In the genomic region with DNA sequence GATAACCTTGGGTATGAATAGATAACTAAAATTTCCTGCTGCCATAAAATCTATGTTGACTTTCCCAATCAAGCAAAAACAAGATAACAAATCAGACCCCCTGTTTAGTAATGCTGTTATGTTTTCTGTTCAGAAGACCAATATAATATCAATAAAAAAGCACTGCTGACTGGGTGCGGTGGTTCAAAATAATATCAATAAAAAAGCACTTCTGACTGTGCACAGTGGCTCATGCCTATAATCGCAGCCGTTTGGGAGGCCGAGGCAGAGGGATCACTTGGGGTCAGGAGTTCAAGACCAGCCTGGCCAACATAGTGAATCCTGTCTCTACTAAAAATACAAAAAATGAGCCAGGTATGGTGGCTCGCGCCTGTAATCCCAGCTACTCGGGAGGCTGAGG, we compare ENCODE assay signal across 11 cellular contexts. TPM values are rescaled to one million over a fixed set of nuclear protein-coding genes. Genes with fewer than 3 reads are reported as not detected.
DNase-seq lines count a peak whose midpoint lies in the region; ATAC-seq and TF ChIP-seq lines count a peak whose summit lies in the region.
"Had no signal": no experiment of that assay in that cellular context is flagged by ENCODE, and none has a peak within 500 bp of the region (broad histone marks: within the 10 kb centered on the region; RNA-seq: fewer than 3 reads in every experiment).

No MANE protein-coding gene starts in this region.

- H3K27me3 ChIP-seq in skeletal muscle tissue (ENCODE audit: control insufficient read depth in 3 of 3, insufficient read depth in 3 of 3, low read length in 3 of 3) = no peaks in the 10 kb centered on the region

- H3K27ac Mint-ChIP-seq in activated T-helper 17 cell treated with anti-CD3 and anti-CD28 coated beads, Interleukin-2, amount 50 U/mL, for 72 hours = peak overlapping the region; percentile 89
- H3K27ac Mint-ChIP-seq in immature natural killer cell = peak overlapping the region in 4 of 6 donors; percentile 16 to 62 (median 34)

- H3K4me3 ChIP-seq in HEK293 (ENCODE audit: low read depth, low read length) (no peak overlapping the region), skeletal muscle tissue (ENCODE audit: low read length in 3 of 3) (no peak overlapping the region)

- peaks cover 50% of the 10 kb centered on the region for H3K36me3 Mint-ChIP-seq in activated T-helper 17 cell treated with anti-CD3 and anti-CD28 coated beads, Interleukin-2, amount 50 U/mL, for 72 hours (ENCODE audit: low read depth)
- peaks cover 0 to 4% (median 0%) of the 10 kb centered on the region in 3 donors for H3K36me3 Mint-ChIP-seq in immature natural killer cell

- no peak for ATAC-seq in activated T-helper 17 cell treated with anti-CD3 and anti-CD28 coated beads, Interleukin-2, amount 50 U/mL, for 72 hours (replicated peaks)

- H3K9me3 Mint-ChIP-seq in activated T-helper 17 cell treated with anti-CD3 and anti-CD28 coated beads, Interleukin-2, amount 50 U/mL, for 72 hours = no peaks in the 10 kb centered on the region
- no peaks in the 10 kb centered on the region for H3K9me3 Mint-ChIP-seq in immature natural killer cell

- no peaks in the 10 kb centered on the region for H3K27me3 Mint-ChIP-seq in activated T-helper 17 cell treated with anti-CD3 and anti-CD28 coated beads, Interleukin-2, amount 50 U/mL, for 72 hours
- peaks cover 0 to 2% (median 0%) of the 10 kb centered on the region in 3 donors for H3K27me3 Mint-ChIP-seq in immature natural killer cell (ENCODE audit: low read depth in 3 of 3)

- no peak overlapping the region for H3K9ac ChIP-seq in skeletal muscle tissue (ENCODE audit: low read depth in 1 of 3, low read length in 3 of 3)

- no peaks in the 10 kb centered on the region for H3K4me1 ChIP-seq in HEK293 (ENCODE audit: control insufficient read depth, insufficient read depth, low read length)
- peaks cover 0 to 4% (median 0%) of the 10 kb centered on the region in 3 donors for H3K4me1 ChIP-seq in skeletal muscle tissue (ENCODE audit: control insufficient read depth in 3 of 3, insufficient read depth in 3 of 3, low read length in 3 of 3)

- H3K27ac ChIP-seq in HEK293 (ENCODE audit: extremely low read depth, low read depth, low read length) (no peak overlapping the region), skeletal muscle tissue (ENCODE audit: low read depth, low read length) (peak overlapping the region; percentile 6)

- peak overlapping the region; percentile 78 for H3K4me3 Mint-ChIP-seq in activated T-helper 17 cell treated with anti-CD3 and anti-CD28 coated beads, Interleukin-2, amount 50 U/mL, for 72 hours
- H3K4me3 Mint-ChIP-seq in immature natural killer cell = no peak overlapping the region

- DNase-seq in immature natural killer cell (no peak), DMS53 treated with DMSO at 0.1 percent for 48 hours (lab: John Stamatoyannopoulos, UW; ENCODE audit: unreplicated experiment) (no peak), hypothalamus (lab: John Stamatoyannopoulos, UW) (no peak), DMS79 treated with DMSO at 0.1 percent for 48 hours (lab: John Stamatoyannopoulos, UW) (no peak)
- DNase-seq in stimulated activated CD4-positive, alpha-beta T cell treated with anti-CD3 and anti-CD28 coated beads, Interleukin-1b, Interleukin-23, amount 100 ng/mL, for 48 hours = no peak
- DNase-seq: activated CD4-positive, CD25-positive, alpha-beta regulatory T cell; NCI-H1105; SHP77 had no signal

- peaks cover 10% of the 10 kb centered on the region for H3K4me1 Mint-ChIP-seq in activated T-helper 17 cell treated with anti-CD3 and anti-CD28 coated beads, Interleukin-2, amount 50 U/mL, for 72 hours
- H3K4me1 Mint-ChIP-seq in immature natural killer cell = peaks cover 20 to 38% of the 10 kb centered on the region in 2 donors

- no peaks in the 10 kb centered on the region for H3K9me3 ChIP-seq in HEK293 (ENCODE audit: control insufficient read depth, insufficient read depth, low read depth, low read length)
- no peaks in the 10 kb centered on the region for H3K9me3 ChIP-seq in skeletal muscle tissue (ENCODE audit: control insufficient read depth in 3 of 3, low read length in 3 of 3)

- no peak for TF ChIP-seq CTCF in HEK293 (tag by site-specific recombination; IDR thresholded peaks at IDR 0.05)

- CTCF ChIA-PET in HEK293 (lab: Yijun Ruan, JAX) = no interaction called here

- POLR2A ChIA-PET in HEK293 (lab: Yijun Ruan, JAX) = no interaction called here

- no peaks in the 10 kb centered on the region for H3K36me3 ChIP-seq in HEK293 (ENCODE audit: control insufficient read depth in 2 of 2, insufficient read depth in 1 of 2, low read length in 2 of 2)
- no peaks in the 10 kb centered on the region for H3K36me3 ChIP-seq in skeletal muscle tissue (ENCODE audit: control insufficient read depth in 3 of 3, insufficient read depth in 3 of 3, low read length in 3 of 3)

TF ChIP-seq in HEK293, 187 proteins besides CTCF, POLR2A, EP300 and RAD21:
- TF ChIP-seq, protein P1, sequence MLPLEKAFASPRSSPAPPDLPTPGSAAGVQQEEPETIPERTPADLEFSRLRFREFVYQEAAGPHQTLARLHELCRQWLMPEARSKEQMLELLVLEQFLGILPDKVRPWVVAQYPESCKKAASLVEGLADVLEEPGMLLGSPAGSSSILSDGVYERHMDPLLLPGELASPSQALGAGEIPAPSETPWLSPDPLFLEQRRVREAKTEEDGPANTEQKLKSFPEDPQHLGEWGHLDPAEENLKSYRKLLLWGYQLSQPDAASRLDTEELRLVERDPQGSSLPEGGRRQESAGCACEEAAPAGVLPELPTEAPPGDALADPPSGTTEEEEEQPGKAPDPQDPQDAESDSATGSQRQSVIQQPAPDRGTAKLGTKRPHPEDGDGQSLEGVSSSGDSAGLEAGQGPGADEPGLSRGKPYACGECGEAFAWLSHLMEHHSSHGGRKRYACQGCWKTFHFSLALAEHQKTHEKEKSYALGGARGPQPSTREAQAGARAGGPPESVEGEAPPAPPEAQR (tag by site-specific recombination; IDR thresholded peaks at IDR 0.05) = no peak
- 0 out of 2 replicates have a peak, but pooled peaks have one; percentile 0 for TF ChIP-seq TCF7L2 (IDR thresholded peaks at IDR 0.05; ENCODE audit: borderline replicate concordance, low read depth, low read length)
- TF ChIP-seq, protein P2, sequence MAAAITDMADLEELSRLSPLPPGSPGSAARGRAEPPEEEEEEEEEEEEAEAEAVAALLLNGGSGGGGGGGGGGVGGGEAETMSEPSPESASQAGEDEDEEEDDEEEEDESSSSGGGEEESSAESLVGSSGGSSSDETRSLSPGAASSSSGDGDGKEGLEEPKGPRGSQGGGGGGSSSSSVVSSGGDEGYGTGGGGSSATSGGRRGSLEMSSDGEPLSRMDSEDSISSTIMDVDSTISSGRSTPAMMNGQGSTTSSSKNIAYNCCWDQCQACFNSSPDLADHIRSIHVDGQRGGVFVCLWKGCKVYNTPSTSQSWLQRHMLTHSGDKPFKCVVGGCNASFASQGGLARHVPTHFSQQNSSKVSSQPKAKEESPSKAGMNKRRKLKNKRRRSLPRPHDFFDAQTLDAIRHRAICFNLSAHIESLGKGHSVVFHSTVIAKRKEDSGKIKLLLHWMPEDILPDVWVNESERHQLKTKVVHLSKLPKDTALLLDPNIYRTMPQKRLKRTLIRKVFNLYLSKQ (tag by site-specific recombination; IDR thresholded peaks at IDR 0.05; ENCODE audit: borderline replicate concordance) = no peak
- TF ChIP-seq ZNF837 (tag by site-specific recombination; IDR thresholded peaks at IDR 0.05) = no peak
- TF ChIP-seq ZNF155 (tag by site-specific recombination; IDR thresholded peaks at IDR 0.05) = no peak

RNA-seq across cellular contexts. Expression of a gene that starts 36.7 kb away (rescaled TPM):
- 10 to 100 TPM; 27.4 to 52.5 TPM for total RNA-seq in activated T-helper 17 cell treated with anti-CD3 and anti-CD28 coated beads, Interleukin-2, amount 50 U/mL, for 72 hours
- 10 to 100 TPM in 1 of 3 donors, 1 to 10 TPM in 2; 8.1 to 13.8 (median 10.0) TPM for polyA plus RNA-seq in immature natural killer cell
- total RNA-seq in skeletal muscle tissue = 45.9 TPM
